1 cellular context compared by ENCODE assay signal in genomic region chr16:14487579-14487978, GRCh38.
TF ChIP-seq lines count a peak whose summit lies in the region.

No MANE protein-coding gene starts in this region.

TF ChIP-seq in HepG2, 621 proteins besides CTCF, POLR2A, EP300 and RAD21 (continued from another document):
- no peak for TF ChIP-seq MLX (CRISPR knock-in tag; IDR thresholded peaks at IDR 0.05)
- no peak for TF ChIP-seq GABPA (IDR thresholded peaks at IDR 0.05; ENCODE audit: low read depth, low read length)
- TF ChIP-seq GABPA (CRISPR knock-in tag; IDR thresholded peaks at IDR 0.05; ENCODE audit: low read depth), result peak; percentile 22; the same call in 1 of the 2 replicates
- no peak for TF ChIP-seq ZNF724P (CRISPR knock-in tag; IDR thresholded peaks at IDR 0.05; ENCODE audit: borderline replicate concordance)
- 0 out of 2 replicates have a peak, but pooled peaks have one; percentile 10 for TF ChIP-seq HDAC6 (IDR thresholded peaks at IDR 0.05; ENCODE audit: low read depth, low read length)
- TF ChIP-seq ATF6 (CRISPR knock-in tag; conservative IDR thresholded peaks at IDR 0.05), result no peak
- TF ChIP-seq GRHL1 (CRISPR knock-in tag; conservative IDR thresholded peaks at IDR 0.05), result no peak
- no peak for TF ChIP-seq KAT2B (IDR thresholded peaks at IDR 0.05; ENCODE audit: borderline replicate concordance, low read depth, low read length)
- peak; percentile 29; the same call in 1 of the 2 replicates for TF ChIP-seq SAP130 (CRISPR knock-in tag; IDR thresholded peaks at IDR 0.05; ENCODE audit: low read depth)
- no peak for TF ChIP-seq ZFP37 (CRISPR knock-in tag; IDR thresholded peaks at IDR 0.05; ENCODE audit: borderline replicate concordance)
- no peak for TF ChIP-seq HNRNPH1 (optimal IDR thresholded peaks at IDR 0.05; ENCODE audit: low read depth, low read length)
- TF ChIP-seq MED13 (CRISPR knock-in tag; IDR thresholded peaks at IDR 0.05), result no peak
- no peak for TF ChIP-seq ZNF776 (CRISPR knock-in tag; IDR thresholded peaks at IDR 0.05)
- TF ChIP-seq FOXK1 (CRISPR knock-in tag; IDR thresholded peaks at IDR 0.05; ENCODE audit: borderline replicate concordance, low read depth), result no peak
- 0 out of 2 replicates have a peak, but pooled peaks have one; percentile 38 for TF ChIP-seq ARID3A (IDR thresholded peaks at IDR 0.05; ENCODE audit: low read depth, low read length)
